Comparison of ENCODE assay signal across 26 cellular contexts in the genomic region with DNA sequence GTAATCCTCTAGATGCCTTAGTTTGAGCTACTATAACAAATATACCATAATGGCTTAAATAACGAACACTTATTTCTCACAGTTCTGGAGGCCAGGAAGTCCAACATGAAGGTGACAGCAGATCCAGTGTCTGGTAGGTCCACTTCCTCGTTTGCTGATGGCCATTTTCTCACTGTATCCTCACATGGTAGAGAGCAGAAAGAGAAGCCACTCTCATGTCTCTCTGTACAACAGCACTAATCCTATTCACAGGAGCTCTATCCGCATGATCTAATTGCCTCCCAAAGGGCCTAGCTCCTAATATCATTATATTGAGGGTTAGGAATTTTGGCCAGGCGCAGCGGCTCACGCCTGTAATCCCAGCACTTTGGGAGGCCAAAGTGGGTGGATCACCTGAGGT.
"Had no signal": no experiment of that assay in that cellular context is flagged by ENCODE, and none has a peak within 500 bp of the region (broad histone marks: within the 10 kb centered on the region; RNA-seq: fewer than 3 reads in every experiment).

No MANE protein-coding gene starts in this region.

- H3K4me2 ChIP-seq: hepatocyte, smooth muscle cell had no signal

- H3K4me3 ChIP-seq: esophagus muscularis mucosa, gastroesophageal sphincter, heart left ventricle, hepatocyte, lung, prostate gland, right atrium auricular region, smooth muscle cell, suprapubic skin, transverse colon, upper lobe of right lung, vagina had no signal

- H3K27ac ChIP-seq: esophagus muscularis mucosa, foreskin keratinocyte, gastroesophageal sphincter, heart left ventricle, hepatocyte, prostate gland, right atrium auricular region, suprapubic skin, transverse colon, upper lobe of right lung, vagina had no signal

- DNase-seq: dermis blood vessel endothelial cell; effector memory CD4-positive, alpha-beta T cell; foreskin keratinocyte; heart left ventricle; kidney; natural killer cell; stimulated activated CD4-positive, alpha-beta T cell treated with anti-CD3 and anti-CD28 coated beads, Interleukin-12 subunit alpha, Interleukin-12 subunit beta, amount 100 ng/mL, for 4 hours; stimulated activated CD4-positive, alpha-beta T cell treated with anti-CD3 and anti-CD28 coated beads, Interleukin-1b, Interleukin-23, amount 100 ng/mL, for 48 hours; stimulated activated CD4-positive, alpha-beta T cell treated with anti-CD3 and anti-CD28 coated beads, Interleukin-4, amount 100 ng/mL, for 1 hour; stimulated activated CD8-positive, alpha-beta memory T cell treated with anti-CD3 and anti-CD28 coated beads, Interleukin-4, amount 100 ng/mL, for 48 hours; stimulated activated naive CD4-positive, alpha-beta T cell; stimulated activated naive CD8-positive, alpha-beta T cell treated with anti-CD3 and anti-CD28 coated beads, Interleukin-15, amount 100 ng/mL, for 72 hours; transverse colon; upper lobe of right lung had no signal

- ATAC-seq: foreskin keratinocyte; gastroesophageal sphincter; heart left ventricle; left lobe of liver; natural killer cell; sciatic nerve; stimulated activated naive CD8-positive, alpha-beta T cell treated with anti-CD3 and anti-CD28 coated beads, Interleukin-15, amount 100 ng/mL, for 72 hours; upper lobe of right lung had no signal

- H3K4me1 ChIP-seq: esophagus muscularis mucosa, foreskin keratinocyte, gastroesophageal sphincter, heart left ventricle, prostate gland, right atrium auricular region, suprapubic skin, transverse colon, upper lobe of right lung had no signal

- H3K9me3 ChIP-seq: esophagus muscularis mucosa, gastroesophageal sphincter, heart left ventricle, prostate gland, right atrium auricular region, suprapubic skin, transverse colon, upper lobe of right lung, vagina had no signal

- H2AFZ ChIP-seq: hepatocyte had no signal

- H3K36me3 ChIP-seq: prostate gland, right atrium auricular region, transverse colon, vagina had no signal

- H3K27me3 ChIP-seq: esophagus muscularis mucosa, foreskin keratinocyte, gastroesophageal sphincter, heart left ventricle, hepatocyte, right atrium auricular region, suprapubic skin, transverse colon, upper lobe of right lung, vagina had no signal

- FAIRE-seq: endothelial cell of umbilical vein, kidney had no signal
